ENCODE assay signal across 15 cellular contexts in genomic region chr20:35115606-35116005, GRCh38.
"Had no signal": no experiment of that assay in that cellular context is flagged by ENCODE, and none has a peak within 500 bp of the region (broad histone marks: within the 10 kb centered on the region; RNA-seq: fewer than 3 reads in every experiment).

No MANE protein-coding gene starts in this region.

- DNase-seq: activated CD4-positive, alpha-beta memory T cell treated with anti-CD3 and anti-CD28 coated beads, Interleukin-2, amount 10 ng/mL, durations not matched to agents 7 days and 5 days; activated CD4-positive, alpha-beta T cell treated with anti-CD3 and anti-CD28 coated beads for 36 hours; aorta; dermis blood vessel endothelial cell; effector memory CD8-positive, alpha-beta T cell; left cardiac atrium; midbrain; occipital lobe; substantia nigra; WERI-Rb-1 had no signal

- H3K27ac ChIP-seq: WERI-Rb-1 had no signal

- H3K4me3 ChIP-seq: breast epithelium, gastroesophageal sphincter, lung had no signal

- ATAC-seq: activated CD4-positive, alpha-beta T cell treated with anti-CD3 and anti-CD28 coated beads for 36 hours; effector memory CD8-positive, alpha-beta T cell; gastroesophageal sphincter; left cardiac atrium; stimulated activated memory B cell treated with anti-CD40 and anti-IgM and Interleukin-4, amounts not matched to agents 10 μg/mL and 1 μg/mL and 100 μg/mL, for 72 hours had no signal

- H3K36me3 ChIP-seq: WERI-Rb-1 had no signal

- H3K27me3 Mint-ChIP-seq: activated CD4-positive, alpha-beta memory T cell treated with anti-CD3 and anti-CD28 coated beads, Interleukin-2, amount 10 ng/mL, durations not matched to agents 7 days and 5 days; activated CD4-positive, alpha-beta T cell treated with anti-CD3 and anti-CD28 coated beads for 36 hours; effector memory CD8-positive, alpha-beta T cell; stimulated activated memory B cell treated with anti-CD40 and anti-IgM and Interleukin-4, amounts not matched to agents 10 μg/mL and 1 μg/mL and 100 μg/mL, for 72 hours; type B pancreatic cell had no signal

- H3K4me3 Mint-ChIP-seq: activated CD4-positive, alpha-beta memory T cell treated with anti-CD3 and anti-CD28 coated beads, Interleukin-2, amount 10 ng/mL, durations not matched to agents 7 days and 5 days; activated CD4-positive, alpha-beta T cell treated with anti-CD3 and anti-CD28 coated beads for 36 hours; effector memory CD8-positive, alpha-beta T cell; stimulated activated memory B cell treated with anti-CD40 and anti-IgM and Interleukin-4, amounts not matched to agents 10 μg/mL and 1 μg/mL and 100 μg/mL, for 72 hours; type B pancreatic cell had no signal

- H3K27me3 ChIP-seq: breast epithelium, gastroesophageal sphincter had no signal

- H3K4me1 ChIP-seq: breast epithelium, gastroesophageal sphincter had no signal

- H3K27ac Mint-ChIP-seq: type B pancreatic cell had no signal

- H3K9me3 ChIP-seq: breast epithelium, gastroesophageal sphincter had no signal

- H3K9me3 Mint-ChIP-seq: activated CD4-positive, alpha-beta memory T cell treated with anti-CD3 and anti-CD28 coated beads, Interleukin-2, amount 10 ng/mL, durations not matched to agents 7 days and 5 days; effector memory CD8-positive, alpha-beta T cell; stimulated activated memory B cell treated with anti-CD40 and anti-IgM and Interleukin-4, amounts not matched to agents 10 μg/mL and 1 μg/mL and 100 μg/mL, for 72 hours; type B pancreatic cell had no signal
